Comparison of ENCODE assay signal across 24 cellular contexts in genomic region chr13:24081388-24081787, GRCh38.
"Had no signal": no experiment of that assay in that cellular context is flagged by ENCODE, and none has a peak within 500 bp of the region (broad histone marks: within the 10 kb centered on the region; RNA-seq: fewer than 3 reads in every experiment).

No MANE protein-coding gene starts in this region.

- ATAC-seq: activated CD4-positive, alpha-beta T cell treated with anti-CD3 and anti-CD28 coated beads for 36 hours; activated naive CD4-positive, alpha-beta T cell treated with anti-CD3 and anti-CD28 coated beads, Interleukin-2, amount 50 U/mL, for 72 hours; activated T-helper 17 cell treated with anti-CD3 and anti-CD28 coated beads, Interleukin-2, amount 50 U/mL, for 72 hours; heart left ventricle; left lobe of liver; natural killer cell; sciatic nerve; stimulated activated naive B cell treated with anti-CD40 and anti-IgM and Interleukin-4, amounts not matched to agents 10 μg/mL and 1 μg/mL and 100 μg/mL, for 72 hours had no signal

- H3K27me3 ChIP-seq: transverse colon, uterus had no signal

- DNase-seq: activated B cell treated with CpG ODN at 0.5 μM for 24 hours; activated CD4-positive, alpha-beta T cell treated with anti-CD3 and anti-CD28 coated beads for 36 hours; activated CD4-positive, alpha-beta T cell treated with anti-CD3 and anti-CD28 coated beads, Interleukin-2, amount 50 U/mL, for 4 hours; activated CD8-positive, alpha-beta memory T cell treated with anti-CD3 and anti-CD28 coated beads for 24 hours; activated CD8-positive, alpha-beta memory T cell treated with anti-CD3 and anti-CD28 coated beads, Interleukin-2, amount 50 U/mL, for 4 hours; activated T-cell treated with anti-CD3 and anti-CD28 coated beads, Interleukin-2, amount 50 U/mL, for 24 hours; endodermal cell; esophagus squamous epithelium; heart left ventricle; natural killer cell; stimulated activated CD4-positive, alpha-beta T cell treated with anti-CD3 and anti-CD28 coated beads, Interleukin-15, amount 100 ng/mL, for 24 hours; stimulated activated CD8-positive, alpha-beta memory T cell treated with anti-CD3 and anti-CD28 coated beads, Interleukin-4, amount 100 ng/mL, for 48 hours; stimulated activated naive B cell treated with anti-CD40 and anti-IgM and Interleukin-4, amounts not matched to agents 10 μg/mL and 1 μg/mL and 100 μg/mL, for 72 hours; T1000; transverse colon; uterus had no signal

- H3K4me1 ChIP-seq: parathyroid adenoma, uterus had no signal

- H2AFZ ChIP-seq: parathyroid adenoma had no signal

- H3K9me3 ChIP-seq: esophagus squamous epithelium, heart left ventricle, transverse colon, uterus had no signal

- H3K79me2 ChIP-seq: parathyroid adenoma had no signal

- H3K9ac ChIP-seq: parathyroid adenoma had no signal

- H3K27ac ChIP-seq: coronary artery, esophagus squamous epithelium, heart left ventricle, parathyroid adenoma, transverse colon, uterus had no signal

- H3K36me3 ChIP-seq: esophagus squamous epithelium, heart left ventricle, transverse colon, uterus had no signal

- H3K4me3 ChIP-seq: coronary artery, esophagus squamous epithelium, heart left ventricle, lung, smooth muscle cell, transverse colon, uterus had no signal

- H3K4me2 ChIP-seq: smooth muscle cell had no signal
